Comparison of ENCODE assay signal across 18 cellular contexts in genomic region chr14:76577090-76577489, GRCh38.
A peak's percentile ranks its signal among the peaks of the same experiment; 100 is the strongest.
DNase-seq lines count a peak whose midpoint lies in the region; ATAC-seq and TF ChIP-seq lines count a peak whose summit lies in the region.
"Had no signal": no experiment of that assay in that cellular context is flagged by ENCODE, and none has a peak within 500 bp of the region (broad histone marks: within the 10 kb centered on the region; RNA-seq: fewer than 3 reads in every experiment).

No MANE protein-coding gene starts in this region.

- no peaks in the 10 kb centered on the region for H3K9me3 ChIP-seq in SK-N-SH
- no peaks in the 10 kb centered on the region for H3K9me3 ChIP-seq in RWPE2 (ENCODE audit: severe bottlenecking)
- H3K9me3 ChIP-seq: A549, Caco-2 had no signal

- H3K27ac ChIP-seq in SK-N-SH (ENCODE audit: low read depth in 2 of 2, low read length in 1 of 2) (no peak overlapping the region), RWPE2 (ENCODE audit: poor library complexity, severe bottlenecking) (no peak overlapping the region)
- H3K27ac ChIP-seq: 22Rv1; A549; BLaER1 treated with 17β-estradiol and CSF1 and Interleukin-3, amounts not matched to agents 10 nM and 100 nM; C4-2B had no signal

- CTCF ChIA-PET in SK-N-SH (lab: Yijun Ruan, JAX), result no interaction called here

- TF ChIP-seq CTCF in SK-N-SH (IDR thresholded peaks at IDR 0.05) (no peak), RWPE2 (IDR thresholded peaks at IDR 0.05; ENCODE audit: poor library complexity, severe bottlenecking) (no peak), progenitor cell of endocrine pancreas (IDR thresholded peaks at IDR 0.05; ENCODE audit: unreplicated experiment) (no peak)

- TF ChIP-seq RAD21 in SK-N-SH (IDR thresholded peaks at IDR 0.05; ENCODE audit: low read length), result no peak

- H3K36me3 Mint-ChIP-seq in progenitor cell of endocrine pancreas (ENCODE audit: insufficient read depth), result no peaks in the 10 kb centered on the region
- H3K36me3 Mint-ChIP-seq: CD8-positive, alpha-beta T cell had no signal

- H3K9me3 Mint-ChIP-seq in progenitor cell of endocrine pancreas (ENCODE audit: low read depth), result peaks cover 3% of the 10 kb centered on the region
- H3K9me3 Mint-ChIP-seq: CD4-positive, alpha-beta T cell had no signal

- no peaks in the 10 kb centered on the region for H3K79me2 ChIP-seq in SK-N-SH (ENCODE audit: insufficient read depth)

- H3K9me2 ChIP-seq in SK-N-SH, result no peaks in the 10 kb centered on the region

- H3K4me1 ChIP-seq in SK-N-SH (ENCODE audit: control insufficient read depth in 1 of 2, insufficient read depth in 2 of 2, low read depth in 1 of 2, low read length in 1 of 2) (peaks cover 0 to 2% of the 10 kb centered on the region in 2 experiments; a peak in 1 of 4 replicates), RWPE2 (ENCODE audit: insufficient read depth, poor library complexity, severe bottlenecking) (no peaks in the 10 kb centered on the region)
- H3K4me1 ChIP-seq: A549; BLaER1 treated with 17β-estradiol and CSF1 and Interleukin-3, amounts not matched to agents 10 nM and 100 nM; Caco-2 had no signal

- no peak overlapping the region for H2AFZ ChIP-seq in SK-N-SH (ENCODE audit: low read depth)

- no peak overlapping the region for H3K4me3 Mint-ChIP-seq in progenitor cell of endocrine pancreas (ENCODE audit: low read depth)
- H3K4me3 Mint-ChIP-seq: B cell; CD4-positive, alpha-beta T cell; CD8-positive, alpha-beta T cell had no signal

- no peaks in the 10 kb centered on the region for H3F3A ChIP-seq in SK-N-SH (replicated peaks; ENCODE audit: insufficient read depth)

- intact Hi-C loops in Right ventricle myocardium inferior (cut with DNase I), result no loop called here

- 54% methylated on average over 2 of the region's 2 CpGs for WGBS in SK-N-SH (ENCODE audit: low lambda C conversion rate)

- no peak overlapping the region for H3K27ac Mint-ChIP-seq in progenitor cell of endocrine pancreas
- H3K27ac Mint-ChIP-seq: B cell; CD4-positive, alpha-beta T cell; CD8-positive, alpha-beta T cell had no signal

- H3K36me3 ChIP-seq in SK-N-SH (replicated peaks in 1 of 2; ENCODE audit: control insufficient read depth in 1 of 2, insufficient read depth in 2 of 2, low read length in 1 of 2) (no peaks in the 10 kb centered on the region), RWPE2 (ENCODE audit: low read depth) (no peaks in the 10 kb centered on the region)
- H3K36me3 ChIP-seq: BLaER1 treated with 17β-estradiol and CSF1 and Interleukin-3, amounts not matched to agents 10 nM and 100 nM had no signal

- H3K27me3 Mint-ChIP-seq in progenitor cell of endocrine pancreas, result peaks cover 33% of the 10 kb centered on the region

- no peak for TF ChIP-seq EP300 in SK-N-SH (IDR thresholded peaks at IDR 0.05; ENCODE audit: borderline replicate concordance in 1 of 2, low read depth in 1 of 2, low read length in 1 of 2)

- no peak overlapping the region for H3K4me2 ChIP-seq in SK-N-SH
- H3K4me2 ChIP-seq: A549; BLaER1 treated with 17β-estradiol and CSF1 and Interleukin-3, amounts not matched to agents 10 nM and 100 nM had no signal

- ATAC-seq in SK-N-SH treated with all-trans-retinoic acid at 6 μM for 48 hours, result no peak
- ATAC-seq in RWPE2 (ENCODE audit: low read depth), result no peak
- ATAC-seq in Right ventricle myocardium inferior, result no peak
- ATAC-seq: CD8-positive, alpha-beta T cell; GM12878 had no signal

- DNase-seq in SK-N-SH (no peak), RWPE2 (ENCODE audit: low spot score) (peak; percentile 3), progenitor cell of endocrine pancreas (ENCODE audit: low spot score, unreplicated experiment) (no peak), Right ventricle myocardium inferior (ENCODE audit: missing footprints) (no peak)
- DNase-seq: AML-193; Caco-2; Calu3; CD4-positive, alpha-beta T cell; CD8-positive, alpha-beta T cell; DND-41; GDM1 had no signal

- H4K20me1 ChIP-seq in SK-N-SH (ENCODE audit: insufficient read depth), result no peaks in the 10 kb centered on the region
- H4K20me1 ChIP-seq: BLaER1 treated with 17β-estradiol and CSF1 and Interleukin-3, amounts not matched to agents 10 nM and 100 nM had no signal

- H3K9ac ChIP-seq in SK-N-SH, result no peak overlapping the region
- H3K9ac ChIP-seq: BLaER1 treated with 17β-estradiol and CSF1 and Interleukin-3, amounts not matched to agents 10 nM and 100 nM had no signal

- H3K4me3 ChIP-seq in SK-N-SH (ENCODE audit: low read depth in 2 of 2, low read length in 1 of 2) (no peak overlapping the region), RWPE2 (ENCODE audit: severe bottlenecking) (no peak overlapping the region)
- H3K4me3 ChIP-seq: A549; BLaER1 treated with 17β-estradiol and CSF1 and Interleukin-3, amounts not matched to agents 10 nM and 100 nM; GM12878 had no signal

- POLR2A ChIA-PET in SK-N-SH (lab: Yijun Ruan, JAX), result no interaction called here

- H3K27me3 ChIP-seq in SK-N-SH (ENCODE audit: insufficient read depth) (0 out of 2 replicates have a peak, but pooled peaks cover 4% of the 10 kb centered on the region), RWPE2 (ENCODE audit: insufficient read depth, poor library complexity, severe bottlenecking) (no peaks in the 10 kb centered on the region)
- H3K27me3 ChIP-seq: BLaER1 treated with 17β-estradiol and CSF1 and Interleukin-3, amounts not matched to agents 10 nM and 100 nM had no signal

- H3K4me1 Mint-ChIP-seq in progenitor cell of endocrine pancreas (ENCODE audit: low read depth), result peaks cover 3% of the 10 kb centered on the region
- H3K4me1 Mint-ChIP-seq: B cell had no signal

TF ChIP-seq in SK-N-SH treated with all-trans-retinoic acid at 6 μM for 48 hours, 23 proteins besides CTCF, POLR2A, EP300 and RAD21:
- no peak for TF ChIP-seq GLIS3 (CRISPR knock-in tag; IDR thresholded peaks at IDR 0.05)
- peak; percentile 88 for TF ChIP-seq ZNF8 (CRISPR knock-in tag; IDR thresholded peaks at IDR 0.05)

TF ChIP-seq in SK-N-SH, 30 proteins besides CTCF, POLR2A, EP300 and RAD21:
- TF ChIP-seq NRF1 (IDR thresholded peaks at IDR 0.05; ENCODE audit: low read depth, low read length) (no peak), RCOR1 (IDR thresholded peaks at IDR 0.05; ENCODE audit: low read length) (no peak), SIN3A (IDR thresholded peaks at IDR 0.05; ENCODE audit: borderline replicate concordance, low read depth, low read length) (no peak), CHD2 (IDR thresholded peaks at IDR 0.05; ENCODE audit: low read length, partially characterized antibody) (no peak), FOXM1 (IDR thresholded peaks at IDR 0.05; ENCODE audit: low read depth) (no peak), FOSL2 (IDR thresholded peaks at IDR 0.05; ENCODE audit: borderline replicate concordance, low read depth) (no peak), GABPA (IDR thresholded peaks at IDR 0.05; ENCODE audit: low read depth) (no peak), SMC3 (IDR thresholded peaks at IDR 0.05; ENCODE audit: low read depth, low read length) (no peak), GATA2 (CRISPR knock-in tag; IDR thresholded peaks at IDR 0.05) (no peak), TCF12 (IDR thresholded peaks at IDR 0.05) (no peak), JUND (IDR thresholded peaks at IDR 0.05) (no peak), FOXJ3 (CRISPR knock-in tag; IDR thresholded peaks at IDR 0.05) (no peak)
- TF ChIP-seq, protein P1, sequence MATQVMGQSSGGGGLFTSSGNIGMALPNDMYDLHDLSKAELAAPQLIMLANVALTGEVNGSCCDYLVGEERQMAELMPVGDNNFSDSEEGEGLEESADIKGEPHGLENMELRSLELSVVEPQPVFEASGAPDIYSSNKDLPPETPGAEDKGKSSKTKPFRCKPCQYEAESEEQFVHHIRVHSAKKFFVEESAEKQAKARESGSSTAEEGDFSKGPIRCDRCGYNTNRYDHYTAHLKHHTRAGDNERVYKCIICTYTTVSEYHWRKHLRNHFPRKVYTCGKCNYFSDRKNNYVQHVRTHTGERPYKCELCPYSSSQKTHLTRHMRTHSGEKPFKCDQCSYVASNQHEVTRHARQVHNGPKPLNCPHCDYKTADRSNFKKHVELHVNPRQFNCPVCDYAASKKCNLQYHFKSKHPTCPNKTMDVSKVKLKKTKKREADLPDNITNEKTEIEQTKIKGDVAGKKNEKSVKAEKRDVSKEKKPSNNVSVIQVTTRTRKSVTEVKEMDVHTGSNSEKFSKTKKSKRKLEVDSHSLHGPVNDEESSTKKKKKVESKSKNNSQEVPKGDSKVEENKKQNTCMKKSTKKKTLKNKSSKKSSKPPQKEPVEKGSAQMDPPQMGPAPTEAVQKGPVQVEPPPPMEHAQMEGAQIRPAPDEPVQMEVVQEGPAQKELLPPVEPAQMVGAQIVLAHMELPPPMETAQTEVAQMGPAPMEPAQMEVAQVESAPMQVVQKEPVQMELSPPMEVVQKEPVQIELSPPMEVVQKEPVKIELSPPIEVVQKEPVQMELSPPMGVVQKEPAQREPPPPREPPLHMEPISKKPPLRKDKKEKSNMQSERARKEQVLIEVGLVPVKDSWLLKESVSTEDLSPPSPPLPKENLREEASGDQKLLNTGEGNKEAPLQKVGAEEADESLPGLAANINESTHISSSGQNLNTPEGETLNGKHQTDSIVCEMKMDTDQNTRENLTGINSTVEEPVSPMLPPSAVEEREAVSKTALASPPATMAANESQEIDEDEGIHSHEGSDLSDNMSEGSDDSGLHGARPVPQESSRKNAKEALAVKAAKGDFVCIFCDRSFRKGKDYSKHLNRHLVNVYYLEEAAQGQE (IDR thresholded peaks at IDR 0.05; ENCODE audit: low read depth, low read length), result no peak
